ENCODE assay signal across 8 cellular contexts in the genomic region with DNA sequence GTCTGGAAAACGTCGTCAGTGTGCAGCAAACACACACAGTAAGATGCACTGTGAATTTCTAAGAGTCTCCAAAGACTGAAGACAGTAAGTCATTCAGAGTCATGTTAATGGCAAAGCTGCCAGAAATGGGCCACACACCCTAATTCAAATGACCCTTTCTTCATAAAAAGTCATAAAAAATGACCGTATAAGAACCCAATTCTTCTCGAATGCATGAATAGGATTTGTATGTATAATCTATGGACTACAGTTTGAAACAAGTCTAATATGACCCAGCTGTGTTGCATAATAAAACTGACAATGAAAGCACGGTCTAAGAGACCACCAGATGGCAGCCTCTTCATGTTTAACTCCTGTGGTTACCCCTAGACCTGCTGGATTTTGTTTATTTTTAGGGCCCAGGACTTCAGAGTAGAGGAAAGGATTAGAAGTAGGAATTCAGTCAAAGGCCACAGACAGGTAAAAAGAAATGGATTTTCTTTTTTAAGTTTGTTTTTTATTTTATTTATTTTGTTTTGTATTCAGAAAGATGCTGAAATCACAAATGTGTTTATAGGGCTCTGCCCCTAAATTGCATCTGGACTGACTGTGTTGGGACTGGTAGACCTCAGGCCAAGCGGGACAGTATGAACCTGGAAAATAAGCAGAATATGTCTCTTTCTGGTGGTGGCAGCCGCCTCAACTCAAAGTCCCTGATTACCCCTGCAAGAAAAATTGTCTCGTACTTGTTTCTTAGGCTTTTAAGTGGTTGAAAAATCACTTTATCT. TPM values are rescaled to one million over a fixed set of nuclear protein-coding genes. Genes with fewer than 3 reads are reported as not detected.
DNase-seq lines count a peak whose midpoint lies in the region; ATAC-seq and TF ChIP-seq lines count a peak whose summit lies in the region.

No MANE protein-coding gene starts in this region.

- ATAC-seq in GM18858 (IDR thresholded peaks at IDR 0.05; ENCODE audit: unreplicated experiment) (peak; percentile 79), HG03045 (IDR thresholded peaks at IDR 0.05; ENCODE audit: unreplicated experiment) (no peak), HG03196 (IDR thresholded peaks at IDR 0.05; ENCODE audit: unreplicated experiment) (no peak)

- no peak overlapping the region for H3K4me3 ChIP-seq in AG09309 (ENCODE audit: control insufficient read depth, low read depth, low read length)

- peak; percentile 77 for TF ChIP-seq CTCF in AG09309 (IDR thresholded peaks at IDR 0.05; ENCODE audit: control insufficient read depth, insufficient read depth, low read depth, low read length, missing control alignments)

- DNase-seq in AG09309 (ENCODE audit: low read depth) = peak; percentile 55
- peak; percentile 20 for DNase-seq in HPDE6-E6E7 (ENCODE audit: extremely low spot score)
- DNase-seq in NOMO-1 (lab: John Stamatoyannopoulos, UW; ENCODE audit: unreplicated experiment in 2 of 2) = peak; percentile 5 to 54
- peak; percentile 38 for DNase-seq in dermis blood vessel endothelial cell
- peak; percentile 35 to 48 for DNase-seq in lung microvascular endothelial cell (ENCODE audit: low read depth in 2 of 2)

RNA-seq across cellular contexts. Expression of a gene that starts 32.1 kb away (rescaled TPM):
- total RNA-seq in dermis blood vessel endothelial cell (not detected in 2 replicates), lung microvascular endothelial cell (not detected in 2 replicates)
